In the genomic region with DNA sequence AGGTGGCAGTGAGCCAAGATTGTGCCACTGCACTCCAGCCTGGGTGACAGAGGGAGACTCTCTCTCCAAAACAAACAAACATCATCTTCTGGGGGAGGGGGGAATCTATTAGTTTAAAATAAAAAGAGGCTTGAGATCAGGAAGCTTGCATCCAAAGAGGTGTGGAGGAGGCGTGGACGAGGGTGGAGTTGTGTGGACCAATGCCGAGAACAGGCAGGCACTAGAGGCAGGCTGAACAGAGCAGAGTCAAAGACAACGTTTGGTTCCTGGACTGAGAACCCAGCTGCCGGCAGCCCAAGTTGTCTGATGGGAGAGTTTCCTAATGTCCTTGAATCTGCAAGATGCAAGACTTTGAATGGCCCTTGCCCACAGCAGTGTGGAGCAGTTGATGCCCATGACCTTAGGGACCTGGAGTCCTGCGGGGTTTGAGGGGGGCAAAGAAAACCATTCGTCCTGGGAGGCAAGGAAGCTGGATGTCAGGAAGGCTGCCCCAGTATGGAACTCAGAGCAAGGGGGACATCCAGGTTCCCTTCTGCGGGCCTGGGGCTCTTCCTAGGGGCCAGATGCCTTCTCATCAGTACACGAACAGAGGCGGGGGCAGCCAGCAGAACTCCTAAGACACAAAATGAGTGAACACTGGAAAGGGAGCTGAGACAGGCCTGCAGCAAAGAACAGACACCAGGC, we compare ENCODE assay signal across 2 cellular contexts.
TF ChIP-seq lines count a peak whose summit lies in the region.

No MANE protein-coding gene starts in this region.

TF ChIP-seq in liver, 16 proteins besides CTCF, POLR2A, EP300 and RAD21:
- TF ChIP-seq YY1 (IDR thresholded peaks at IDR 0.05) = no peak
- no peak for TF ChIP-seq GABPA (IDR thresholded peaks at IDR 0.05 in 1 of 2, conservative IDR thresholded peaks at IDR 0.05 in 1 of 2)
- TF ChIP-seq, protein P1, sequence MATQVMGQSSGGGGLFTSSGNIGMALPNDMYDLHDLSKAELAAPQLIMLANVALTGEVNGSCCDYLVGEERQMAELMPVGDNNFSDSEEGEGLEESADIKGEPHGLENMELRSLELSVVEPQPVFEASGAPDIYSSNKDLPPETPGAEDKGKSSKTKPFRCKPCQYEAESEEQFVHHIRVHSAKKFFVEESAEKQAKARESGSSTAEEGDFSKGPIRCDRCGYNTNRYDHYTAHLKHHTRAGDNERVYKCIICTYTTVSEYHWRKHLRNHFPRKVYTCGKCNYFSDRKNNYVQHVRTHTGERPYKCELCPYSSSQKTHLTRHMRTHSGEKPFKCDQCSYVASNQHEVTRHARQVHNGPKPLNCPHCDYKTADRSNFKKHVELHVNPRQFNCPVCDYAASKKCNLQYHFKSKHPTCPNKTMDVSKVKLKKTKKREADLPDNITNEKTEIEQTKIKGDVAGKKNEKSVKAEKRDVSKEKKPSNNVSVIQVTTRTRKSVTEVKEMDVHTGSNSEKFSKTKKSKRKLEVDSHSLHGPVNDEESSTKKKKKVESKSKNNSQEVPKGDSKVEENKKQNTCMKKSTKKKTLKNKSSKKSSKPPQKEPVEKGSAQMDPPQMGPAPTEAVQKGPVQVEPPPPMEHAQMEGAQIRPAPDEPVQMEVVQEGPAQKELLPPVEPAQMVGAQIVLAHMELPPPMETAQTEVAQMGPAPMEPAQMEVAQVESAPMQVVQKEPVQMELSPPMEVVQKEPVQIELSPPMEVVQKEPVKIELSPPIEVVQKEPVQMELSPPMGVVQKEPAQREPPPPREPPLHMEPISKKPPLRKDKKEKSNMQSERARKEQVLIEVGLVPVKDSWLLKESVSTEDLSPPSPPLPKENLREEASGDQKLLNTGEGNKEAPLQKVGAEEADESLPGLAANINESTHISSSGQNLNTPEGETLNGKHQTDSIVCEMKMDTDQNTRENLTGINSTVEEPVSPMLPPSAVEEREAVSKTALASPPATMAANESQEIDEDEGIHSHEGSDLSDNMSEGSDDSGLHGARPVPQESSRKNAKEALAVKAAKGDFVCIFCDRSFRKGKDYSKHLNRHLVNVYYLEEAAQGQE (IDR thresholded peaks at IDR 0.05) = peak; percentile 54
- no peak for TF ChIP-seq HNF4G (IDR thresholded peaks at IDR 0.05)
- no peak for TF ChIP-seq EGR1 (IDR thresholded peaks at IDR 0.05; ENCODE audit: low read depth in 2 of 2)
- peak in 1 of 2 donors; percentile 30 for TF ChIP-seq JUND (IDR thresholded peaks at IDR 0.05)
- peak; percentile 13 to 47 for TF ChIP-seq HNF4A (conservative IDR thresholded peaks at IDR 0.05)
- TF ChIP-seq FOXA2 (IDR thresholded peaks at IDR 0.05) = no peak
- peak; percentile 37 for TF ChIP-seq SP1 (IDR thresholded peaks at IDR 0.05)
- TF ChIP-seq, protein P2, sequence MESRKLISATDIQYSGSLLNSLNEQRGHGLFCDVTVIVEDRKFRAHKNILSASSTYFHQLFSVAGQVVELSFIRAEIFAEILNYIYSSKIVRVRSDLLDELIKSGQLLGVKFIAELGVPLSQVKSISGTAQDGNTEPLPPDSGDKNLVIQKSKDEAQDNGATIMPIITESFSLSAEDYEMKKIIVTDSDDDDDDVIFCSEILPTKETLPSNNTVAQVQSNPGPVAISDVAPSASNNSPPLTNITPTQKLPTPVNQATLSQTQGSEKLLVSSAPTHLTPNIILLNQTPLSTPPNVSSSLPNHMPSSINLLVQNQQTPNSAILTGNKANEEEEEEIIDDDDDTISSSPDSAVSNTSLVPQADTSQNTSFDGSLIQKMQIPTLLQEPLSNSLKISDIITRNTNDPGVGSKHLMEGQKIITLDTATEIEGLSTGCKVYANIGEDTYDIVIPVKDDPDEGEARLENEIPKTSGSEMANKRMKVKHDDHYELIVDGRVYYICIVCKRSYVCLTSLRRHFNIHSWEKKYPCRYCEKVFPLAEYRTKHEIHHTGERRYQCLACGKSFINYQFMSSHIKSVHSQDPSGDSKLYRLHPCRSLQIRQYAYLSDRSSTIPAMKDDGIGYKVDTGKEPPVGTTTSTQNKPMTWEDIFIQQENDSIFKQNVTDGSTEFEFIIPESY (IDR thresholded peaks at IDR 0.05) = no peak
- TF ChIP-seq, protein P3, sequence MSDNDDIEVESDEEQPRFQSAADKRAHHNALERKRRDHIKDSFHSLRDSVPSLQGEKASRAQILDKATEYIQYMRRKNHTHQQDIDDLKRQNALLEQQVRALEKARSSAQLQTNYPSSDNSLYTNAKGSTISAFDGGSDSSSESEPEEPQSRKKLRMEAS (IDR thresholded peaks at IDR 0.05) = no peak
- no peak for TF ChIP-seq NR2F2 (IDR thresholded peaks at IDR 0.05)
- TF ChIP-seq, protein P4, sequence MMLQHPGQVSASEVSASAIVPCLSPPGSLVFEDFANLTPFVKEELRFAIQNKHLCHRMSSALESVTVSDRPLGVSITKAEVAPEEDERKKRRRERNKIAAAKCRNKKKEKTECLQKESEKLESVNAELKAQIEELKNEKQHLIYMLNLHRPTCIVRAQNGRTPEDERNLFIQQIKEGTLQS (IDR thresholded peaks at IDR 0.05) = no peak
- no peak for TF ChIP-seq FOXA1 (IDR thresholded peaks at IDR 0.05)
- no peak for TF ChIP-seq TAF1 (conservative IDR thresholded peaks at IDR 0.05)
- TF ChIP-seq RXRA (IDR thresholded peaks at IDR 0.05) = peak; percentile 44 to 45

TF ChIP-seq in HepG2, 621 proteins besides CTCF, POLR2A, EP300 and RAD21:
- TF ChIP-seq, protein P5, sequence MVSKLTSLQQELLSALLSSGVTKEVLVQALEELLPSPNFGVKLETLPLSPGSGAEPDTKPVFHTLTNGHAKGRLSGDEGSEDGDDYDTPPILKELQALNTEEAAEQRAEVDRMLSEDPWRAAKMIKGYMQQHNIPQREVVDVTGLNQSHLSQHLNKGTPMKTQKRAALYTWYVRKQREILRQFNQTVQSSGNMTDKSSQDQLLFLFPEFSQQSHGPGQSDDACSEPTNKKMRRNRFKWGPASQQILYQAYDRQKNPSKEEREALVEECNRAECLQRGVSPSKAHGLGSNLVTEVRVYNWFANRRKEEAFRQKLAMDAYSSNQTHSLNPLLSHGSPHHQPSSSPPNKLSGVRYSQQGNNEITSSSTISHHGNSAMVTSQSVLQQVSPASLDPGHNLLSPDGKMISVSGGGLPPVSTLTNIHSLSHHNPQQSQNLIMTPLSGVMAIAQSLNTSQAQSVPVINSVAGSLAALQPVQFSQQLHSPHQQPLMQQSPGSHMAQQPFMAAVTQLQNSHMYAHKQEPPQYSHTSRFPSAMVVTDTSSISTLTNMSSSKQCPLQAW (CRISPR knock-in tag; IDR thresholded peaks at IDR 0.05) = no peak
